13 cellular contexts compared by ENCODE assay signal in genomic region chr1:214418380-214418779, GRCh38.
DNase-seq lines count a peak whose midpoint lies in the region; ATAC-seq and TF ChIP-seq lines count a peak whose summit lies in the region.
"Had no signal": no experiment of that assay in that cellular context is flagged by ENCODE, and none has a peak within 500 bp of the region (broad histone marks: within the 10 kb centered on the region; RNA-seq: fewer than 3 reads in every experiment).

No MANE protein-coding gene starts in this region.

- DNase-seq in left ventricle myocardium superior (no peak), Right ventricle myocardium inferior (ENCODE audit: missing footprints) (no peak), RPMI7951 (ENCODE audit: low read depth) (peak; percentile 80), fibroblast of the aortic adventitia (ENCODE audit: low read depth) (peak; percentile 53), aorta (no peak), NCI-H526 (lab: John Stamatoyannopoulos, UW) (no peak), uterus (no peak)
- DNase-seq: activated B cell treated with CpG ODN at 0.5 μM for 24 hours; cortex of kidney; left lung; SHP77 treated with DMSO at 0.1 percent for 48 hours; stimulated activated CD4-positive, alpha-beta T cell treated with anti-CD3 and anti-CD28 coated beads, Interleukin-2, amount 100 ng/mL, for 48 hours had no signal

- no peaks in the 10 kb centered on the region for H3K9me3 ChIP-seq in aorta (ENCODE audit: control insufficient read depth, low read length)
- no peaks in the 10 kb centered on the region for H3K9me3 ChIP-seq in uterus
- H3K9me3 ChIP-seq: left lung had no signal

- H3K27me3 ChIP-seq in aorta (ENCODE audit: control insufficient read depth in 1 of 2, insufficient read depth in 2 of 2, low read length in 1 of 2) (no peaks in the 10 kb centered on the region), uterus (no peaks in the 10 kb centered on the region)
- H3K27me3 ChIP-seq: left lung had no signal

- no peak for TF ChIP-seq POLR2A in uterus (IDR thresholded peaks at IDR 0.05)

- no peak for TF ChIP-seq CTCF in fibroblast of the aortic adventitia (IDR thresholded peaks at IDR 0.05; ENCODE audit: insufficient read depth, low read length)
- no peak for TF ChIP-seq CTCF in uterus (IDR thresholded peaks at IDR 0.05)

- H3K36me3 ChIP-seq in aorta (ENCODE audit: control insufficient read depth in 1 of 2, insufficient read depth in 2 of 2, low read length in 1 of 2) (no peaks in the 10 kb centered on the region), uterus (no peaks in the 10 kb centered on the region)
- H3K36me3 ChIP-seq: left lung had no signal

- H3K4me3 ChIP-seq in fibroblast of the aortic adventitia (ENCODE audit: low read depth, low read length) = no peak overlapping the region
- no peak overlapping the region for H3K4me3 ChIP-seq in aorta (ENCODE audit: low read length in 2 of 2)
- H3K4me3 ChIP-seq in uterus = no peak overlapping the region
- H3K4me3 ChIP-seq: left lung had no signal

- WGBS in aorta, 2 donors = 0% methylated on average over 1 of the region's 1 CpG

- ATAC-seq in left ventricle myocardium superior (peak; percentile 22), Right ventricle myocardium inferior (no peak), aorta (ENCODE audit: low FRiP score) (peak; percentile 42), GM21529 (IDR thresholded peaks at IDR 0.05; ENCODE audit: unreplicated experiment) (no peak)
- ATAC-seq: left lung had no signal

- intact Hi-C loops in left ventricle myocardium superior (cut with micrococcal nuclease) = no loop called here
- intact Hi-C loops in Right ventricle myocardium inferior (cut with DNase I) = no loop called here
- intact Hi-C loops in aorta (cut with DNase I) = no loop called here
- intact Hi-C loops in uterus (cut with DNase I; ENCODE audit: low total_unique reads) = no loop called here

- H3K27ac ChIP-seq in aorta (ENCODE audit: low read depth in 1 of 2, low read length in 2 of 2) (peak overlapping the region; percentile 70 to 91), uterus (peak overlapping the region in 1 of 2 donors; percentile 37)
- H3K27ac ChIP-seq: left lung had no signal

- H3K4me1 ChIP-seq in aorta (ENCODE audit: control insufficient read depth in 1 of 2, insufficient read depth in 2 of 2, low read length in 2 of 2) (peaks cover 15 to 16% of the 10 kb centered on the region in 2 donors), uterus (no peaks in the 10 kb centered on the region)
- H3K4me1 ChIP-seq: left lung had no signal

Comparison
In these comparisons a context has a peak if more than half of its experiments do, and no peak if none do; other contexts are left out.
1. ATAC-seq: peak in left ventricle myocardium superior (single experiment) and aorta (single experiment); none in Right ventricle myocardium inferior (single experiment) and GM21529 (single experiment).
2. DNase-seq: peak in RPMI7951 (single experiment) and fibroblast of the aortic adventitia (single experiment); none in left ventricle myocardium superior (single experiment), Right ventricle myocardium inferior (single experiment), aorta (0 of 2), NCI-H526 (0 of 2) and uterus (0 of 2).